Comparison of ENCODE assay signal across 22 cellular contexts in genomic region chr12:112102127-112102526, GRCh38.
"Had no signal": no experiment of that assay in that cellular context is flagged by ENCODE, and none has a peak within 500 bp of the region (broad histone marks: within the 10 kb centered on the region; RNA-seq: fewer than 3 reads in every experiment).

No MANE protein-coding gene starts in this region.

- H3K27me3 ChIP-seq: SJSA1 had no signal

- H3K9me3 ChIP-seq: SJSA1 had no signal

- H3K27ac ChIP-seq: KMS-11, SJSA1, SK-N-MC had no signal

- H3K4me3 ChIP-seq: SJSA1, SK-N-MC had no signal

- H3K9ac ChIP-seq: KMS-11 had no signal

- DNase-seq: IMR-90, Kasumi-1, MM.1S, NCI-H1092 treated with DMSO at 0.1 percent for 48 hours, NCI-H1436, NCI-H187, NCI-H2029, NCI-H2081 treated with DMSO at 0.1 percent for 48 hours, NCI-H2171, NCI-H226, NCI-H446, NCI-H510A, NCI-H524 treated with DMSO at 0.1 percent for 48 hours, NCI-H69, NCI-H774, Right ventricle myocardium superior, RPMI8226, SIG-M5 had no signal

- FAIRE-seq: RCC 7860 had no signal

- H3K4me2 ChIP-seq: KMS-11 had no signal
